ENCODE assay signal across 29 cellular contexts in genomic region chr20:39116020-39116419, GRCh38.
"Had no signal": no experiment of that assay in that cellular context is flagged by ENCODE, and none has a peak within 500 bp of the region (broad histone marks: within the 10 kb centered on the region; RNA-seq: fewer than 3 reads in every experiment).

No MANE protein-coding gene starts in this region.

- DNase-seq: activated CD4-positive, alpha-beta memory T cell treated with anti-CD3 and anti-CD28 coated beads, Interleukin-2, amount 10 ng/mL, durations not matched to agents 7 days and 5 days; activated CD4-positive, alpha-beta T cell treated with anti-CD3 and anti-CD28 coated beads for 36 hours; activated CD4-positive, alpha-beta T cell treated with anti-CD3 and anti-CD28 coated beads, Interleukin-2, amount 10 ng/mL, durations not matched to agents 7 days and 5 days; activated CD4-positive, alpha-beta T cell treated with anti-CD3 and anti-CD28 coated beads, Interleukin-2, amount 50 U/mL, for 4 hours; activated CD4-positive, CD25-positive, alpha-beta regulatory T cell; activated CD4-positive, CD25-positive, alpha-beta regulatory T cell treated with anti-CD3 and anti-CD28 coated beads, Interleukin-2, amount 50 U/mL, for 72 hours; activated CD8-positive, alpha-beta memory T cell treated with anti-CD3 and anti-CD28 coated beads, Interleukin-2, amount 50 U/mL, for 48 hours; activated gamma-delta T cell; activated naive CD4-positive, alpha-beta T cell; activated naive CD4-positive, alpha-beta T cell treated with anti-CD3 and anti-CD28 coated beads, Interleukin-2, amount 10 ng/mL, durations not matched to agents 7 days and 5 days; activated naive CD8-positive, alpha-beta T cell treated with anti-CD3 and anti-CD28 coated beads, Interleukin-2, amount 10 ng/mL, durations not matched to agents 7 days and 5 days; activated T-cell treated with anti-CD3 and anti-CD28 coated beads for 4 hours; activated T-cell treated with anti-CD3 and anti-CD28 coated beads, Interleukin-2, amount 50 U/mL, for 24 hours; activated T-cell treated with anti-CD3 and anti-CD28 coated beads, Interleukin-2, amount 50 U/mL, for 72 hours; dorsolateral prefrontal cortex; effector memory CD4-positive, alpha-beta T cell; endodermal cell; foreskin fibroblast; head of caudate nucleus; T-helper 1 cell; T-helper 17 cell; T1000; WERI-Rb-1 had no signal

- H3K27me3 ChIP-seq: ascending aorta had no signal

- H3K4me1 ChIP-seq: ascending aorta had no signal

- H3K4me3 ChIP-seq: ascending aorta, coronary artery, dorsolateral prefrontal cortex had no signal

- FAIRE-seq: bronchial epithelial cell, frontal cortex had no signal

- ATAC-seq: activated CD4-positive, alpha-beta T cell treated with anti-CD3 and anti-CD28 coated beads for 36 hours; activated naive CD4-positive, alpha-beta T cell treated with anti-CD3 and anti-CD28 coated beads, Interleukin-2, amount 50 U/mL, for 72 hours; activated T-cell treated with anti-CD3 and anti-CD28 coated beads, Interleukin-2, amount 50 U/mL, for 72 hours; esophagus mucosa; T-helper 17 cell had no signal

- H3K36me3 ChIP-seq: ascending aorta, WERI-Rb-1 had no signal

- H3K27ac ChIP-seq: ascending aorta, coronary artery, dorsolateral prefrontal cortex, WERI-Rb-1 had no signal
